ENCODE assay signal across 24 cellular contexts in genomic region chr1:162565460-162565859, GRCh38. TPM values are rescaled to one million over a fixed set of nuclear protein-coding genes. Genes with fewer than 3 reads are reported as not detected.
A peak's percentile ranks its signal among the peaks of the same experiment; 100 is the strongest.
DNase-seq lines count a peak whose midpoint lies in the region; ATAC-seq and TF ChIP-seq lines count a peak whose summit lies in the region.
"Had no signal": no experiment of that assay in that cellular context is flagged by ENCODE, and none has a peak within 500 bp of the region (broad histone marks: within the 10 kb centered on the region; RNA-seq: fewer than 3 reads in every experiment).

No MANE protein-coding gene starts in this region.

- H3K27ac Mint-ChIP-seq in HFFc6: no peak overlapping the region
- H3K27ac Mint-ChIP-seq: activated CD4-positive, alpha-beta T cell treated with anti-CD3 and anti-CD28 coated beads, Interleukin-2, amount 10 ng/mL, durations not matched to agents 24 days and 14 days; activated naive CD4-positive, alpha-beta T cell treated with anti-CD3 and anti-CD28 coated beads, Interleukin-2, amount 50 U/mL, for 24 hours; activated T-helper 1 cell treated with anti-CD3 and anti-CD28 coated beads, Interleukin-12 subunit alpha, Interleukin-12 subunit beta, Interleukin-2, Interleukin-4 antibody, amounts not matched to agents 30 ng/mL and 10 ng/mL and 1 ng/mL, durations not matched to agents 14 hours and 24 hours and 36 hours had no signal

- peaks cover 80% of the 10 kb centered on the region for H3K4me1 Mint-ChIP-seq in HFFc6 (ENCODE audit: low read depth)

- H3K79me1 ChIP-seq in mesenchymal stem cell (replicated peaks; ENCODE audit: low read length, poor library complexity, severe bottlenecking): peaks cover 12% of the 10 kb centered on the region

- no peaks in the 10 kb centered on the region for H3K27me3 ChIP-seq in mesenchymal stem cell (ENCODE audit: control insufficient read depth in 1 of 2, insufficient read depth in 1 of 2, low read length in 2 of 2)
- H3K27me3 ChIP-seq: hepatocyte, Peyer's patch, testis, uterus had no signal

- H3K4me3 Mint-ChIP-seq in HFFc6: peak overlapping the region; percentile 95
- H3K4me3 Mint-ChIP-seq: activated CD4-positive, alpha-beta T cell treated with anti-CD3 and anti-CD28 coated beads, Interleukin-2, amount 10 ng/mL, durations not matched to agents 24 days and 14 days; activated naive CD4-positive, alpha-beta T cell treated with anti-CD3 and anti-CD28 coated beads, Interleukin-2, amount 50 U/mL, for 24 hours; activated T-helper 1 cell treated with anti-CD3 and anti-CD28 coated beads, Interleukin-12 subunit alpha, Interleukin-12 subunit beta, Interleukin-2, Interleukin-4 antibody, amounts not matched to agents 30 ng/mL and 10 ng/mL and 1 ng/mL, durations not matched to agents 14 hours and 24 hours and 36 hours; CD14-positive monocyte; stimulated activated naive B cell treated with anti-CD40 and anti-IgM and Interleukin-4, amounts not matched to agents 10 μg/mL and 1 μg/mL and 100 μg/mL, for 72 hours had no signal

- H3K4me1 ChIP-seq in mesenchymal stem cell (ENCODE audit: control insufficient read depth, insufficient read depth, low read depth, low read length): peaks cover 5% of the 10 kb centered on the region

- H3K4me2 ChIP-seq in mesenchymal stem cell (ENCODE audit: low read length, poor library complexity, severe bottlenecking): no peak overlapping the region

- H3K9ac ChIP-seq in SK-N-MC (ENCODE audit: insufficient read length) (peak overlapping the region; percentile 88), mesenchymal stem cell (ENCODE audit: low read length) (peak overlapping the region; percentile 60)

- H3K4me3 ChIP-seq in GM12865 (ENCODE audit: low read depth, low read length) (no peak overlapping the region), SK-N-MC (peak overlapping the region; percentile 91), mesenchymal stem cell (ENCODE audit: insufficient read depth in 1 of 2, low read depth in 1 of 2, low read length in 2 of 2) (peak overlapping the region in 1 of 2 experiments; percentile 92)
- H3K4me3 ChIP-seq: hepatocyte, smooth muscle cell, testis, uterus had no signal

- H3K27ac ChIP-seq in SK-N-MC: 0 out of 2 replicates have a peak overlapping the region, but pooled peaks have one; percentile 30
- H3K27ac ChIP-seq in mesenchymal stem cell (ENCODE audit: low read length, poor library complexity, severe bottlenecking): no peak overlapping the region
- H3K27ac ChIP-seq: hepatocyte, Peyer's patch, testis, uterus had no signal

- DNase-seq in GM12865 (ENCODE audit: low read depth) (peak; percentile 24), HFFc6 (no peak), SK-N-MC (ENCODE audit: low read depth, low spot score) (no peak), mesenchymal stem cell (no peak), SW480 (ENCODE audit: low spot score) (no peak)
- DNase-seq: activated CD4-positive, alpha-beta T cell treated with anti-CD3 and anti-CD28 coated beads, Interleukin-2, amount 10 ng/mL, durations not matched to agents 24 days and 14 days; effector CD8-positive, alpha-beta T cell; foreskin melanocyte; Karpas-422; NCI-H1105; NCI-H2029 treated with DMSO at 0.1 percent for 48 hours; NCI-H345; Peyer's patch; stimulated activated naive B cell treated with anti-CD40 and anti-IgM and Interleukin-4, amounts not matched to agents 10 μg/mL and 1 μg/mL and 100 μg/mL, for 72 hours; testis; uterus had no signal

- H3K9me3 ChIP-seq in SK-N-MC (ENCODE audit: low read depth, low read length): no peaks in the 10 kb centered on the region
- H3K9me3 ChIP-seq in mesenchymal stem cell (ENCODE audit: control insufficient read depth, low read length): no peaks in the 10 kb centered on the region
- H3K9me3 ChIP-seq: Peyer's patch, testis, uterus had no signal

- no peak overlapping the region for H4K8ac ChIP-seq in mesenchymal stem cell (ENCODE audit: low read length)

- no peak overlapping the region for H2BK15ac ChIP-seq in mesenchymal stem cell (ENCODE audit: low read depth, poor library complexity, severe bottlenecking)

- H2BK5ac ChIP-seq in mesenchymal stem cell (ENCODE audit: low read depth, low read length, poor library complexity, severe bottlenecking): no peak overlapping the region

- H3K36me3 Mint-ChIP-seq in HFFc6 (ENCODE audit: low read depth): peaks cover 60% of the 10 kb centered on the region

- TF ChIP-seq CTCF in GM12865 (IDR thresholded peaks at IDR 0.05; ENCODE audit: insufficient read depth, low read depth, low read length, missing control alignments) (no peak), HFFc6 (IDR thresholded peaks at IDR 0.05) (no peak)

- no peak overlapping the region for H2BK120ac ChIP-seq in mesenchymal stem cell (ENCODE audit: low read depth, low read length)

- H4K91ac ChIP-seq in mesenchymal stem cell (ENCODE audit: low read length): no peak overlapping the region

- no peak overlapping the region for H2BK12ac ChIP-seq in mesenchymal stem cell (ENCODE audit: low read length in 2 of 2)

- ATAC-seq in GM21381 (IDR thresholded peaks at IDR 0.05; ENCODE audit: unreplicated experiment) (no peak), GM18502 (IDR thresholded peaks at IDR 0.05; ENCODE audit: poor library complexity, unreplicated experiment) (no peak), HG03439 (IDR thresholded peaks at IDR 0.05; ENCODE audit: unreplicated experiment) (no peak)
- ATAC-seq: stimulated activated naive B cell treated with anti-CD40 and anti-IgM and Interleukin-4, amounts not matched to agents 10 μg/mL and 1 μg/mL and 100 μg/mL, for 72 hours had no signal

- H3K9me3 Mint-ChIP-seq in HFFc6: no peaks in the 10 kb centered on the region
- H3K9me3 Mint-ChIP-seq: activated CD4-positive, alpha-beta T cell treated with anti-CD3 and anti-CD28 coated beads, Interleukin-2, amount 10 ng/mL, durations not matched to agents 24 days and 14 days; activated naive CD4-positive, alpha-beta T cell treated with anti-CD3 and anti-CD28 coated beads, Interleukin-2, amount 50 U/mL, for 24 hours; activated T-helper 1 cell treated with anti-CD3 and anti-CD28 coated beads, Interleukin-12 subunit alpha, Interleukin-12 subunit beta, Interleukin-2, Interleukin-4 antibody, amounts not matched to agents 30 ng/mL and 10 ng/mL and 1 ng/mL, durations not matched to agents 14 hours and 24 hours and 36 hours; CD14-positive monocyte; stimulated activated naive B cell treated with anti-CD40 and anti-IgM and Interleukin-4, amounts not matched to agents 10 μg/mL and 1 μg/mL and 100 μg/mL, for 72 hours had no signal

- no peak overlapping the region for H2AK5ac ChIP-seq in mesenchymal stem cell (ENCODE audit: low read length, severe bottlenecking)

- peaks cover 65% of the 10 kb centered on the region for H3K36me3 ChIP-seq in SK-N-MC (ENCODE audit: insufficient read depth, low read length)
- peaks cover 3 to 44% of the 10 kb centered on the region in 2 experiments for H3K36me3 ChIP-seq in mesenchymal stem cell (ENCODE audit: control insufficient read depth in 1 of 2, insufficient read depth in 2 of 2, low read depth in 1 of 2, low read length in 2 of 2)
- H3K36me3 ChIP-seq: uterus had no signal

- H3K27me3 Mint-ChIP-seq in HFFc6 (ENCODE audit: insufficient read depth): peaks cover 4% of the 10 kb centered on the region; the same call in 1 of the 2 replicates
- H3K27me3 Mint-ChIP-seq: activated CD4-positive, alpha-beta T cell treated with anti-CD3 and anti-CD28 coated beads, Interleukin-2, amount 10 ng/mL, durations not matched to agents 24 days and 14 days; activated naive CD4-positive, alpha-beta T cell treated with anti-CD3 and anti-CD28 coated beads, Interleukin-2, amount 50 U/mL, for 24 hours; stimulated activated naive B cell treated with anti-CD40 and anti-IgM and Interleukin-4, amounts not matched to agents 10 μg/mL and 1 μg/mL and 100 μg/mL, for 72 hours had no signal

- H3K18ac ChIP-seq in mesenchymal stem cell (ENCODE audit: low read depth in 1 of 2, low read length in 2 of 2): no peak overlapping the region

- no peak overlapping the region for H2AFZ ChIP-seq in mesenchymal stem cell (ENCODE audit: low read depth, low read length)
- H2AFZ ChIP-seq: hepatocyte had no signal

- no peak overlapping the region for H3K4ac ChIP-seq in mesenchymal stem cell (ENCODE audit: low read depth in 1 of 2, low read length in 2 of 2)

- no peak overlapping the region for H3K14ac ChIP-seq in mesenchymal stem cell (ENCODE audit: low read length in 2 of 2)

- H3K23ac ChIP-seq in mesenchymal stem cell (ENCODE audit: low read length in 2 of 2): no peak overlapping the region

RNA-seq across cellular contexts. Expression of gene UAP1, which starts 3.9 kb away (rescaled TPM):
- total RNA-seq in HFFc6 (2021; fragmentation: NEBNext Ultra II Directional; extraction: Animal tissue kit (Norgen Biotek cat#: 25700)): 100 to 1,000 TPM; 105 to 192 (median 117) TPM
- 25.5 TPM for polyA plus RNA-seq in mesenchymal stem cell (2013, experiment 1 of 2)
- polyA plus RNA-seq in mesenchymal stem cell (2013, experiment 2 of 2): 25.0 TPM
